Comparison of ENCODE assay signal across 20 cellular contexts in the genomic region with DNA sequence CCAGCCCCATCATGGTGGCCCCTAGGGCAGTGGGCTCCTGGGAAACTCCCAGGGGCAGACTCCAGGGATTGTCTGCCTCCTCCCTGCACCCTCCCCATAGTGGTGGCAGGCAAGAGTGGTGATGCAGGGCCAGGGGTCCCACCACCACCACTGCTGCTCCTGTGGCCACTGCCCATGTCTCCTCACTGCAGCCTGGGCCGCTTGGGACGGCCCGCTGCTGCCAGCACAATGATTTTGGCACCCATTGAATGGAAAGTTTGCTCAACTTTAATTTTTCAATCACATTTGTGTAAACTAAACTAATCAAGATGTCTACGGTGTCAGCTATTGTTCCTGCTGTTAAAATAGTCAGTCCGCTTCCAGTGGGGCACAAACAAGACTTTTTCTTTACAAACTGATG.
DNase-seq lines count a peak whose midpoint lies in the region; ATAC-seq, FAIRE-seq and TF ChIP-seq lines count a peak whose summit lies in the region.
"Had no signal": no experiment of that assay in that cellular context is flagged by ENCODE, and none has a peak within 500 bp of the region (broad histone marks: within the 10 kb centered on the region; RNA-seq: fewer than 3 reads in every experiment).

No MANE protein-coding gene starts in this region.

- H3K14ac ChIP-seq in mesenchymal stem cell (ENCODE audit: low read length in 2 of 2): peak overlapping the region in 1 of 2 experiments; percentile 13

- H3K23ac ChIP-seq in mesenchymal stem cell (ENCODE audit: low read length in 2 of 2): no peak overlapping the region

- H3K4me1 Mint-ChIP-seq in T-helper 1 cell treated with Interleukin-12 subunit alpha and Interleukin-12 subunit beta and Interleukin-4 antibody, amounts not matched to agents 30 μg/mL and 1 μg/mL, for 36 hours (ENCODE audit: low read depth): peaks cover 20% of the 10 kb centered on the region

- 40% methylated on average over 4 of the region's 5 CpGs for WGBS in right lobe of liver (ENCODE audit: insufficient coverage, low coverage, low lambda C conversion rate, missing lambda C conversion rate)
- WGBS in HepG2 (ENCODE audit: low lambda C conversion rate): 95% methylated on average over 5 of the region's 5 CpGs
- WGBS in mesenchymal stem cell: 93% methylated on average over 5 of the region's 5 CpGs
- 69 to 70% methylated on average over 5 of the region's 5 CpGs for WGBS in aorta, 2 donors

- H2AFZ ChIP-seq in HepG2 (ENCODE audit: low read length) (no peak overlapping the region), mesenchymal stem cell (ENCODE audit: low read depth, low read length) (no peak overlapping the region)
- H2AFZ ChIP-seq: GM23248 had no signal

- H2BK5ac ChIP-seq in mesenchymal stem cell (ENCODE audit: low read depth, low read length, poor library complexity, severe bottlenecking): peak overlapping the region; percentile 58

- peaks cover 0 to 12% (median 4%) of the 10 kb centered on the region in 4 donors for H3K4me1 ChIP-seq in right lobe of liver
- H3K4me1 ChIP-seq in HepG2 (ENCODE audit: insufficient read depth, low read length): peaks cover 48% of the 10 kb centered on the region
- H3K4me1 ChIP-seq in mesenchymal stem cell (ENCODE audit: control insufficient read depth, insufficient read depth, low read depth, low read length): peaks cover 17% of the 10 kb centered on the region
- H3K4me1 ChIP-seq in aorta (ENCODE audit: control insufficient read depth in 1 of 2, insufficient read depth in 2 of 2, low read length in 2 of 2): no peaks in the 10 kb centered on the region

- peak overlapping the region; percentile 32 for H4K8ac ChIP-seq in mesenchymal stem cell (ENCODE audit: low read length)

- no peak overlapping the region for H3K4ac ChIP-seq in mesenchymal stem cell (ENCODE audit: low read depth in 1 of 2, low read length in 2 of 2)

- H3K36me3 Mint-ChIP-seq in T-helper 1 cell treated with Interleukin-12 subunit alpha and Interleukin-12 subunit beta and Interleukin-4 antibody, amounts not matched to agents 30 μg/mL and 1 μg/mL, for 36 hours (ENCODE audit: low read depth): peaks cover 22% of the 10 kb centered on the region

- H3K9me3 Mint-ChIP-seq in T-helper 1 cell treated with Interleukin-12 subunit alpha and Interleukin-12 subunit beta and Interleukin-4 antibody, amounts not matched to agents 30 μg/mL and 1 μg/mL, for 36 hours: peaks cover 25% of the 10 kb centered on the region

- no peak for TF ChIP-seq EP300 in HepG2 (IDR thresholded peaks at IDR 0.05; ENCODE audit: low read depth in 2 of 2, low read length in 2 of 2)
- no peak for TF ChIP-seq EP300 in HepG2 (CRISPR knock-in tag; IDR thresholded peaks at IDR 0.05; ENCODE audit: borderline replicate concordance)

- H3K4me3 ChIP-seq in right lobe of liver: no peak overlapping the region
- H3K4me3 ChIP-seq in HepG2 (replicated peaks in 1 of 3; ENCODE audit: insufficient read depth in 1 of 3, low read depth in 2 of 3, low read length in 3 of 3): no peak overlapping the region
- H3K4me3 ChIP-seq in mesenchymal stem cell (ENCODE audit: insufficient read depth in 1 of 2, low read depth in 1 of 2, low read length in 2 of 2): no peak overlapping the region
- H3K4me3 ChIP-seq in aorta (ENCODE audit: low read length in 2 of 2): no peak overlapping the region
- H3K4me3 ChIP-seq: GM23248 had no signal

- H3K4me3 Mint-ChIP-seq in T-helper 1 cell treated with Interleukin-12 subunit alpha and Interleukin-12 subunit beta and Interleukin-4 antibody, amounts not matched to agents 30 μg/mL and 1 μg/mL, for 36 hours: no peak overlapping the region

- FAIRE-seq in HepG2 (lab: Jason Lieb, UNC) (no peak), frontal cortex (lab: Jason Lieb, UNC) (no peak)

- no peak overlapping the region for H2BK12ac ChIP-seq in mesenchymal stem cell (ENCODE audit: low read length in 2 of 2)

- peak overlapping the region; percentile 29 for H4K91ac ChIP-seq in mesenchymal stem cell (ENCODE audit: low read length)

- H4K20me1 ChIP-seq in HepG2 (ENCODE audit: insufficient read depth, low read length): no peaks in the 10 kb centered on the region

- no peaks in the 10 kb centered on the region for H3K36me3 ChIP-seq in right lobe of liver
- H3K36me3 ChIP-seq in HepG2 (replicated peaks in 1 of 2; ENCODE audit: control insufficient read depth in 1 of 2, insufficient read depth in 2 of 2, low read length in 2 of 2): no peaks in the 10 kb centered on the region
- H3K36me3 ChIP-seq in mesenchymal stem cell (ENCODE audit: control insufficient read depth in 1 of 2, insufficient read depth in 2 of 2, low read depth in 1 of 2, low read length in 2 of 2): peaks cover 0 to 9% of the 10 kb centered on the region in 2 experiments
- H3K36me3 ChIP-seq in aorta (ENCODE audit: control insufficient read depth in 1 of 2, insufficient read depth in 2 of 2, low read length in 1 of 2): no peaks in the 10 kb centered on the region

- ATAC-seq in right lobe of liver: peak; percentile 12 to 41 (median 30)
- no peak for ATAC-seq in HepG2
- ATAC-seq in aorta (ENCODE audit: low FRiP score): peak; percentile 50

- H2AK5ac ChIP-seq in mesenchymal stem cell (ENCODE audit: low read length, severe bottlenecking): no peak overlapping the region

- in situ Hi-C loops in HepG2 (cut with HindIII; ENCODE audit: extremely low pct_ligation_motif_present, low pct_unique_long_range_greater_than_20kb): no loop called here

- H3K27ac Mint-ChIP-seq in T-helper 1 cell treated with Interleukin-12 subunit alpha and Interleukin-12 subunit beta and Interleukin-4 antibody, amounts not matched to agents 30 μg/mL and 1 μg/mL, for 36 hours: peak overlapping the region; percentile 85

- TF ChIP-seq POLR2A in right lobe of liver (IDR thresholded peaks at IDR 0.05) (no peak), HepG2 (IDR thresholded peaks at IDR 0.05; ENCODE audit: insufficient read depth in 1 of 2, low read depth in 2 of 2, low read length in 2 of 2) (no peak)

- H3K27ac ChIP-seq in right lobe of liver (no peak overlapping the region), HepG2 (ENCODE audit: extremely low read length, insufficient read depth, low read length) (no peak overlapping the region), mesenchymal stem cell (ENCODE audit: low read length, poor library complexity, severe bottlenecking) (no peak overlapping the region), aorta (ENCODE audit: low read depth in 1 of 2, low read length in 2 of 2) (no peak overlapping the region), caudate nucleus (ENCODE audit: low read depth, low read length) (no peak overlapping the region)
- H3K27ac ChIP-seq: 22Rv1, GM23248 had no signal

- H3K79me1 ChIP-seq in mesenchymal stem cell (replicated peaks; ENCODE audit: low read length, poor library complexity, severe bottlenecking): no peaks in the 10 kb centered on the region

- H3K27me3 ChIP-seq in right lobe of liver (no peaks in the 10 kb centered on the region), HepG2 (ENCODE audit: control insufficient read depth in 1 of 2, insufficient read depth in 2 of 2, low read length in 2 of 2) (no peaks in the 10 kb centered on the region), mesenchymal stem cell (ENCODE audit: control insufficient read depth in 1 of 2, insufficient read depth in 1 of 2, low read length in 2 of 2) (no peaks in the 10 kb centered on the region), aorta (ENCODE audit: control insufficient read depth in 1 of 2, insufficient read depth in 2 of 2, low read length in 1 of 2) (no peaks in the 10 kb centered on the region)

- no peak overlapping the region for H3K18ac ChIP-seq in mesenchymal stem cell (ENCODE audit: low read depth in 1 of 2, low read length in 2 of 2)

- H3K79me2 ChIP-seq in HepG2 (ENCODE audit: insufficient read depth, low read length): no peaks in the 10 kb centered on the region

- POLR2A ChIA-PET in HepG2 (lab: Yijun Ruan, JAX): no interaction called here

- no peak overlapping the region for H2BK120ac ChIP-seq in mesenchymal stem cell (ENCODE audit: low read depth, low read length)

- no peaks in the 10 kb centered on the region for H3K27me3 Mint-ChIP-seq in T-helper 1 cell treated with Interleukin-12 subunit alpha and Interleukin-12 subunit beta and Interleukin-4 antibody, amounts not matched to agents 30 μg/mL and 1 μg/mL, for 36 hours (ENCODE audit: low read depth)
- H3K27me3 Mint-ChIP-seq: CD4-positive, alpha-beta memory T cell had no signal

- intact Hi-C loops in right lobe of liver (cut with DNase I): no loop called here
- intact Hi-C loops in HepG2 (cut with micrococcal nuclease; ENCODE audit: unreplicated experiment): no loop called here
- intact Hi-C loops in aorta (cut with DNase I): no loop called here

- DNase-seq in T-helper 1 cell: no peak
- no peak for DNase-seq in right lobe of liver
- DNase-seq in HepG2 (ENCODE audit: low spot score): no peak
- no peak for DNase-seq in mesenchymal stem cell
- no peak for DNase-seq in aorta
- DNase-seq in frontal cortex (ENCODE audit: low spot score in 2 of 2): no peak
- no peak for DNase-seq in caudate nucleus (lab: John Stamatoyannopoulos, UW)
- DNase-seq: Calu3; HCEC 1CT; KBM-7; NCI-H1048; NCI-H1436 treated with DMSO at 0.1 percent for 48 hours; NCI-H2029 treated with DMSO at 0.1 percent for 48 hours; NCI-H2171 treated with DMSO at 0.1 percent for 48 hours; NCI-H446 treated with DMSO at 0.1 percent for 48 hours; NK-92 treated with Interleukin-12 subunit alpha and Interleukin-12 subunit beta, amount 100 ng/mL, for 24 hours had no signal

- H3K4me2 ChIP-seq in HepG2 (ENCODE audit: low read depth, low read length): no peak overlapping the region
- no peak overlapping the region for H3K4me2 ChIP-seq in mesenchymal stem cell (ENCODE audit: low read length, poor library complexity, severe bottlenecking)

- CTCF ChIA-PET in HepG2 (lab: Yijun Ruan, JAX; ENCODE audit: low intra/inter-chr PET ratio, low total read pairs): no interaction called here

- H3K9ac ChIP-seq in HepG2 (ENCODE audit: insufficient read depth, low read depth, low read length) (no peak overlapping the region), mesenchymal stem cell (ENCODE audit: low read length) (no peak overlapping the region)
- H3K9ac ChIP-seq: GM23248 had no signal

- no peak for TF ChIP-seq RAD21 in HepG2 (CRISPR knock-in tag; IDR thresholded peaks at IDR 0.05)

- no peaks in the 10 kb centered on the region for H3K9me3 ChIP-seq in right lobe of liver
- H3K9me3 ChIP-seq in HepG2 (ENCODE audit: low read length): no peaks in the 10 kb centered on the region
- H3K9me3 ChIP-seq in mesenchymal stem cell (ENCODE audit: control insufficient read depth, low read length): peaks cover 6% of the 10 kb centered on the region
- H3K9me3 ChIP-seq in aorta (ENCODE audit: control insufficient read depth, low read length): no peaks in the 10 kb centered on the region

- H2BK15ac ChIP-seq in mesenchymal stem cell (ENCODE audit: low read depth, poor library complexity, severe bottlenecking): peak overlapping the region; percentile 5

- BruUV-seq in HepG2 (replicated peaks; lab: Mats Ljungman, UMichigan): no TSS peak

- no peak for TF ChIP-seq CTCF in right lobe of liver (IDR thresholded peaks at IDR 0.05)
- TF ChIP-seq CTCF in HepG2 (CRISPR knock-in tag; IDR thresholded peaks at IDR 0.05): no peak

TF ChIP-seq in HepG2, 621 proteins besides CTCF, POLR2A, EP300 and RAD21 (continues in another document):
- TF ChIP-seq ZNF567 (CRISPR knock-in tag; IDR thresholded peaks at IDR 0.05; ENCODE audit: borderline replicate concordance) (no peak), ZNF549 (CRISPR knock-in tag; IDR thresholded peaks at IDR 0.05) (no peak), SMAD1 (CRISPR knock-in tag; IDR thresholded peaks at IDR 0.05; ENCODE audit: borderline replicate concordance, low read depth) (no peak), PHF20 (CRISPR knock-in tag; IDR thresholded peaks at IDR 0.05) (no peak)
